15 cellular contexts compared by ENCODE assay signal in the genomic region with DNA sequence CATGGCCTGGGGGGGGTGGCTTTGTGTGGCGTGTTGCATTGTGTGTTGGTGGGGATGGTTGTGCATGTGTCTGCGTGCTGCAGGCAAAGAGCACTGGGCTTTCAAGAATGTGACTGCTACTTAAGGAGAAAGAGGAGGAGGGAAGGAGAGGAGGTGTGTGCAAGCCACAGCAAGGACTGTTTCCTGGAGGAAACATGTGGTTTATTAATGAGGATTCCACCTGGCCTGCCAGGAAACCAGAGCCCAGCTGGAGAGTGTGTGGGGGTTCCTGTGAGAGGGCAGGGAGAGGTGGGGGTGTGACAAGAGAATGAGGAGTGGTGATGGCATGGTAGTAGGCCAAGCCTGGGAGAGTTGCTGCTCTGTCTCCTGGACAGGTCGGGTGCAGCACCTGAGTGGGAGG.
A peak's percentile ranks its signal among the peaks of the same experiment; 100 is the strongest.
DNase-seq lines count a peak whose midpoint lies in the region; ATAC-seq and TF ChIP-seq lines count a peak whose summit lies in the region.
"Had no signal": no experiment of that assay in that cellular context is flagged by ENCODE, and none has a peak within 500 bp of the region (broad histone marks: within the 10 kb centered on the region; RNA-seq: fewer than 3 reads in every experiment).

No MANE protein-coding gene starts in this region.

- 29 to 36% methylated on average over 2 to 3 of the region's 3 CpGs for WGBS in esophagus squamous epithelium, 2 donors

- H3K9me3 ChIP-seq in Loucy (ENCODE audit: insufficient read depth, low read depth, low read length): no peaks in the 10 kb centered on the region
- no peaks in the 10 kb centered on the region for H3K9me3 ChIP-seq in esophagus squamous epithelium
- H3K9me3 ChIP-seq: HAP-1 had no signal

- H3K9ac ChIP-seq in Loucy (ENCODE audit: low read depth, low read length, poor library complexity, severe bottlenecking): peak overlapping the region; percentile 80

- H3K27ac ChIP-seq in esophagus squamous epithelium: peak overlapping the region; percentile 63 to 93 (median 79)
- H3K27ac ChIP-seq: cardiac muscle cell had no signal

- H3K4me3 ChIP-seq in Loucy (ENCODE audit: low read length, poor library complexity, severe bottlenecking) (peak overlapping the region; percentile 26), esophagus squamous epithelium (no peak overlapping the region)
- H3K4me3 ChIP-seq: cardiac muscle cell, HAP-1 had no signal

- H4K20me1 ChIP-seq in Loucy (ENCODE audit: insufficient read depth, low read length, poor library complexity, severe bottlenecking): no peaks in the 10 kb centered on the region

- DNase-seq in COR-L47 (lab: John Stamatoyannopoulos, UW) (peak; percentile 3), esophagus squamous epithelium (lab: John Stamatoyannopoulos, UW) (no peak), renal cortical epithelial cell (ENCODE audit: low read depth) (peak; percentile 49), GOT3 (lab: John Stamatoyannopoulos, UW) (no peak)
- DNase-seq in activated naive CD4-positive, alpha-beta T cell (lab: John Stamatoyannopoulos, UW): no peak
- DNase-seq: activated CD4-positive, alpha-beta memory T cell treated with anti-CD3 and anti-CD28 coated beads for 36 hours; MM.1S; NCI-H226; stimulated activated CD8-positive, alpha-beta memory T cell treated with anti-CD3 and anti-CD28 coated beads, Interleukin-4, amount 100 ng/mL, for 48 hours; T-cell had no signal

- peaks cover 18% of the 10 kb centered on the region; the same call in 1 of the 2 replicates for H3F3A ChIP-seq in Loucy (ENCODE audit: low read depth)

- no peak for TF ChIP-seq POLR2A in esophagus squamous epithelium (IDR thresholded peaks at IDR 0.05)

- H3K4me2 ChIP-seq in Loucy (ENCODE audit: low read depth, low read length, poor library complexity, severe bottlenecking): peak overlapping the region; percentile 76

- H2AFZ ChIP-seq in Loucy (ENCODE audit: low read length): no peak overlapping the region

- TF ChIP-seq CTCF in Loucy (conservative IDR thresholded peaks at IDR 0.05; ENCODE audit: low read length) (no peak), esophagus squamous epithelium (IDR thresholded peaks at IDR 0.05) (no peak)

- ATAC-seq in GM21576 (IDR thresholded peaks at IDR 0.05; ENCODE audit: unreplicated experiment): no peak
- ATAC-seq in HG02870 (IDR thresholded peaks at IDR 0.05; ENCODE audit: unreplicated experiment): no peak
- ATAC-seq: T-cell had no signal

- peaks cover 83% of the 10 kb centered on the region for H3K4me1 ChIP-seq in Loucy (ENCODE audit: insufficient read depth, low read length, poor library complexity, severe bottlenecking)
- H3K4me1 ChIP-seq in esophagus squamous epithelium: peaks cover 9 to 32% (median 24%) of the 10 kb centered on the region in 3 donors
- H3K4me1 ChIP-seq: HAP-1 had no signal

- no peaks in the 10 kb centered on the region for H3K9me2 ChIP-seq in Loucy (replicated peaks; ENCODE audit: low read depth, low read length)

- intact Hi-C loops in esophagus squamous epithelium (cut with DNase I): no loop called here

- H3K36me3 ChIP-seq in Loucy (ENCODE audit: insufficient read depth, low read length) (no peaks in the 10 kb centered on the region), esophagus squamous epithelium (no peaks in the 10 kb centered on the region)
- H3K36me3 ChIP-seq: cardiac muscle cell, HAP-1 had no signal

- no peaks in the 10 kb centered on the region for H3K27me3 ChIP-seq in Loucy (ENCODE audit: insufficient read depth, low read length, poor library complexity, severe bottlenecking)
- H3K27me3 ChIP-seq in esophagus squamous epithelium: no peaks in the 10 kb centered on the region

- H3K79me2 ChIP-seq in Loucy (ENCODE audit: insufficient read depth, low read length): no peaks in the 10 kb centered on the region

Comparison
In these comparisons a context has a peak if more than half of its experiments do, and no peak if none do; other contexts are left out.
1. DNase-seq: peak in COR-L47 (single experiment) and renal cortical epithelial cell (single experiment); none in esophagus squamous epithelium (single experiment), GOT3 (single experiment) and activated naive CD4-positive, alpha-beta T cell (0 of 4).